ENCODE assay signal across 8 cellular contexts in genomic region chr3:50350527-50351317, GRCh38. TPM values are rescaled to one million over a fixed set of nuclear protein-coding genes. Genes with fewer than 3 reads are reported as not detected.
DNase-seq lines count a peak whose midpoint lies in the region; ATAC-seq and TF ChIP-seq lines count a peak whose summit lies in the region.

A gene with protein sequence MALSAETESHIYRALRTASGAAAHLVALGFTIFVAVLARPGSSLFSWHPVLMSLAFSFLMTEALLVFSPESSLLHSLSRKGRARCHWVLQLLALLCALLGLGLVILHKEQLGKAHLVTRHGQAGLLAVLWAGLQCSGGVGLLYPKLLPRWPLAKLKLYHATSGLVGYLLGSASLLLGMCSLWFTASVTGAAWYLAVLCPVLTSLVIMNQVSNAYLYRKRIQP (plus strand): TSS chr3:50350862. CDS start chr3:50351434, 572 bp downstream.
Gene NPRL2 (minus strand): TSS chr3:50350775. CDS start chr3:50350652, 123 bp downstream.

- TSS peak; percentile 51 for BruUV-seq in PC-3 (replicated peaks; lab: Mats Ljungman, UMichigan)

- H3K4me1 ChIP-seq in PC-3 (ENCODE audit: insufficient read depth, low read length) (peaks cover 43% of the 10 kb centered on the region), mucosa of descending colon (ENCODE audit: low read depth) (peaks cover 33% of the 10 kb centered on the region)

- peaks cover 4% of the 10 kb centered on the region for H3F3A ChIP-seq in PC-3 (ENCODE audit: low read length, unreplicated experiment)

- no peak for TF ChIP-seq CTCF in PC-3 (conservative IDR thresholded peaks at IDR 0.05; ENCODE audit: low read depth, low read length)
- no peak for TF ChIP-seq CTCF in epithelial cell of esophagus (IDR thresholded peaks at IDR 0.05; ENCODE audit: insufficient read depth, low read depth, low read length, missing control alignments)
- TF ChIP-seq CTCF in mucosa of descending colon (IDR thresholded peaks at IDR 0.05): no peak

- H3K27ac ChIP-seq in PC-3 (ENCODE audit: low read length): peak within 1 kb of the TSS; percentile 70

- peak; percentile 74 for ATAC-seq in GM21576 (IDR thresholded peaks at IDR 0.05; ENCODE audit: unreplicated experiment)
- ATAC-seq in PC-3: peak; percentile 88
- ATAC-seq in mucosa of descending colon: peak; percentile 94

- peak; percentile 71 for DNase-seq in DMS153 (lab: John Stamatoyannopoulos, UW)
- peak; percentile 94 for DNase-seq in Jurkat, Clone E6-1 (ENCODE audit: low read depth, low spot score)
- peak; percentile 97 for DNase-seq in PC-3
- DNase-seq in activated T-cell treated with anti-CD3 and anti-CD28 coated beads for 48 hours (ENCODE audit: low read depth): peak; percentile 99
- peak; percentile 97 for DNase-seq in epithelial cell of esophagus (ENCODE audit: low read depth)
- DNase-seq in mucosa of descending colon: peak; percentile 97 to 100 (median 99)
- peak; percentile 97 to 99 for DNase-seq in stimulated activated CD8-positive, alpha-beta memory T cell treated with anti-CD3 and anti-CD28 coated beads, Interleukin-4, amount 100 ng/mL, for 1 hour (ENCODE audit: low read depth in 2 of 2, low spot score in 1 of 2)

- no peaks in the 10 kb centered on the region for H3K9me2 ChIP-seq in PC-3 (replicated peaks; ENCODE audit: low read length)

- POLR2A ChIA-PET in PC-3 (lab: Charles Lee; ENCODE audit: unreplicated experiment): interaction anchor here (0.5 to 1.2 kb wide), 5 partner anchors 14 to 1149 kb away, joined by 3 to 12 read pairs (median 4); partner anchors contain the start of genes DCAF1 and MAPKAPK3

- peak within 1 kb of the TSS; percentile 95 for H3K4me2 ChIP-seq in PC-3 (ENCODE audit: low read length)

- peaks cover 59% of the 10 kb centered on the region for H3K79me2 ChIP-seq in PC-3 (ENCODE audit: low read length)

- intact Hi-C loops in PC-3 (cut with micrococcal nuclease) (loop anchor here (1.0 to 5.0 kb wide), 3 partner anchors 9 to 1037 kb away; partner anchors contain the start of genes CISH, MANF and TMEM115), mucosa of descending colon (cut with DNase I, micrococcal nuclease) (no loop called here)

- no peaks in the 10 kb centered on the region for H3K9me3 ChIP-seq in PC-3 (ENCODE audit: low read length)
- H3K9me3 ChIP-seq in mucosa of descending colon: no peaks in the 10 kb centered on the region

- CTCF ChIA-PET in PC-3 (lab: Charles Lee): interaction anchor here (0.5 to 0.6 kb wide), 2 partner anchors 12 to 13 kb away, joined by 4 to 5 read pairs; no protein-coding TSS in a partner anchor

- H2AFZ ChIP-seq in PC-3 (ENCODE audit: low read length): peak within 1 kb of the TSS; percentile 90

- peak within 1 kb of the TSS; percentile 79 for H3K4me3 ChIP-seq in Jurkat, Clone E6-1 (ENCODE audit: low read length)
- H3K4me3 ChIP-seq in PC-3 (ENCODE audit: low read length) (peak within 1 kb of the TSS; percentile 84), epithelial cell of esophagus (ENCODE audit: low read length) (peak within 1 kb of the TSS; percentile 88), mucosa of descending colon (peak within 1 kb of the TSS; percentile 71)

- H3K27me3 ChIP-seq in PC-3 (ENCODE audit: low read length): no peaks in the 10 kb centered on the region

- H3K36me3 ChIP-seq in PC-3 (ENCODE audit: low read depth, low read length): peaks cover 27% of the 10 kb centered on the region; the same call in 1 of the 2 replicates
- no peaks in the 10 kb centered on the region for H3K36me3 ChIP-seq in mucosa of descending colon (ENCODE audit: low read depth)

- H4K20me1 ChIP-seq in PC-3 (ENCODE audit: low read length): peaks cover 6% of the 10 kb centered on the region; the same call in 1 of the 2 replicates

- peak within 1 kb of the TSS; percentile 77 for H3K9ac ChIP-seq in PC-3 (ENCODE audit: low read length)

RNA-seq across cellular contexts. Expression of the first gene that starts in this region (rescaled TPM):
- 18.0 TPM for polyA plus RNA-seq in Jurkat, Clone E6-1 (2012; ENCODE audit: insufficient read depth, insufficient read length)
- total RNA-seq in PC-3 (2014; rRNA removed) (37.1 and 44.3 TPM in 2 replicates), mucosa of descending colon (10 to 100 TPM; 20.5 to 37.6 (median 36.7) TPM)

RNA-seq across cellular contexts. Expression of gene NPRL2, which starts in this region (rescaled TPM):
- 54.2 TPM for polyA plus RNA-seq in Jurkat, Clone E6-1 (2012; ENCODE audit: insufficient read depth, insufficient read length)
- total RNA-seq in PC-3 (2014; rRNA removed): 40.9 and 56.9 TPM in 2 replicates
- total RNA-seq in mucosa of descending colon: 10 to 100 TPM; 20.2 to 32.9 (median 25.0) TPM

Comparison
In these comparisons a context has a peak if more than half of its experiments do, and no peak if none do; other contexts are left out.
1. Peak in every context shown above with its lines: DNase-seq, ATAC-seq, H3K4me3 ChIP-seq and H3K27ac ChIP-seq.